In genomic region chr19:3890590-3890989, GRCh38 we compare ENCODE assay signal across 24 cellular contexts. TPM values are rescaled to one million over a fixed set of nuclear protein-coding genes. Genes with fewer than 3 reads are reported as not detected.
"Had no signal": no experiment of that assay in that cellular context is flagged by ENCODE, and none has a peak within 500 bp of the region (broad histone marks: within the 10 kb centered on the region; RNA-seq: fewer than 3 reads in every experiment).

No MANE protein-coding gene starts in this region.

- H3K27ac ChIP-seq: KMS-11, RWPE1 had no signal

- H3K4me2 ChIP-seq: KMS-11, SK-N-SH had no signal

- H3K9me3 ChIP-seq: SK-N-SH had no signal

- ATAC-seq: HepG2 had no signal

- DNase-seq: IMR-90, Kasumi-1, MM.1S, NCI-H1048, NCI-H1105, NCI-H1417, NCI-H1436 treated with DMSO at 0.1 percent for 48 hours, NCI-H1694, NCI-H187 treated with DMSO at 0.1 percent for 48 hours, NCI-H2029 treated with DMSO at 0.1 percent for 48 hours, NCI-H2171, NCI-H524, NCI-H69, NCI-H774, SHP77, SK-N-SH, SW 1271 had no signal

RNA-seq across cellular contexts. Expression of gene ATCAY, which starts 10.1 kb away (rescaled TPM):
- total RNA-seq: HepG2, HT1080, NCI-H460, SK-MEL-5 had no signal

RNA-seq across cellular contexts. Expression of gene ZFR2, which starts 21.8 kb away (rescaled TPM):
- total RNA-seq: HT1080, IMR-90, M059J, NCI-H460 had no signal

RNA-seq across cellular contexts. Expression of gene NMRK2, which starts 42.3 kb away (rescaled TPM):
- total RNA-seq: HepG2, HT1080, IMR-90, M059J, NCI-H460 had no signal
